17 cellular contexts compared by ENCODE assay signal in genomic region chr11:45676522-45677095, GRCh38. TPM values are rescaled to one million over a fixed set of nuclear protein-coding genes. Genes with fewer than 3 reads are reported as not detected.
DNase-seq lines count a peak whose midpoint lies in the region; ATAC-seq and TF ChIP-seq lines count a peak whose summit lies in the region.
"Had no signal": no experiment of that assay in that cellular context is flagged by ENCODE, and none has a peak within 500 bp of the region (broad histone marks: within the 10 kb centered on the region; RNA-seq: fewer than 3 reads in every experiment).

No MANE protein-coding gene starts in this region.

- 85 to 94% (median 87%) methylated on average over 7 of the region's 7 CpGs for WGBS in spleen, 5 donors
- 93 to 97% (median 96%) methylated on average over 7 of the region's 7 CpGs for WGBS in heart left ventricle, 4 donors

- DNase-seq in spleen (peak; percentile 56), MG63 (no peak), heart left ventricle (no peak), cerebellum (ENCODE audit: low spot score) (no peak)
- no peak for DNase-seq in activated CD4-positive, alpha-beta T cell treated with anti-CD3 and anti-CD28 coated beads, Interleukin-2, amount 50 U/mL, for 48 hours
- DNase-seq: activated CD4-positive, alpha-beta memory T cell treated with anti-CD3 and anti-CD28 coated beads, Interleukin-2, amount 10 ng/mL, durations not matched to agents 7 days and 5 days; CD4-positive, alpha-beta T cell; NCI-H1436; T-helper 9 cell had no signal

- intact Hi-C loops in spleen (cut with DNase I; ENCODE audit: low total_unique reads), result no loop called here
- intact Hi-C loops in heart left ventricle (cut with DNase I), result no loop called here

- H3K36me3 ChIP-seq in spleen (no peaks in the 10 kb centered on the region), MG63 (no peaks in the 10 kb centered on the region), heart left ventricle (no peaks in the 10 kb centered on the region)
- H3K36me3 ChIP-seq: cardiac muscle cell, HAP-1, neutrophil, tibial nerve had no signal

- TF ChIP-seq POLR2A in spleen (IDR thresholded peaks at IDR 0.05) (no peak), heart left ventricle (IDR thresholded peaks at IDR 0.05) (no peak)

- H3K9me3 ChIP-seq in spleen (no peaks in the 10 kb centered on the region), MG63 (no peaks in the 10 kb centered on the region), heart left ventricle (no peaks in the 10 kb centered on the region)
- H3K9me3 ChIP-seq: HAP-1, neutrophil, tibial nerve had no signal

- H3K4me3 ChIP-seq in spleen, result no peak overlapping the region
- H3K4me3 ChIP-seq in MG63, result no peak overlapping the region
- no peak overlapping the region for H3K4me3 ChIP-seq in heart left ventricle
- H3K4me3 ChIP-seq: cardiac muscle cell, HAP-1, tibial nerve had no signal

- H3K4me1 ChIP-seq in spleen (no peaks in the 10 kb centered on the region), heart left ventricle (no peaks in the 10 kb centered on the region)
- H3K4me1 ChIP-seq: HAP-1, tibial nerve had no signal

- no peak for TF ChIP-seq CTCF in spleen (IDR thresholded peaks at IDR 0.05 in 8 of 11, conservative IDR thresholded peaks at IDR 0.05 in 3 of 11)
- TF ChIP-seq CTCF in heart left ventricle (IDR thresholded peaks at IDR 0.05), result no peak

- H3K27me3 ChIP-seq in spleen (replicated peaks in 1 of 7), result peaks cover 0 to 10% (median 0%) of the 10 kb centered on the region in 7 donors
- no peaks in the 10 kb centered on the region for H3K27me3 ChIP-seq in MG63
- H3K27me3 ChIP-seq in heart left ventricle, result no peaks in the 10 kb centered on the region
- H3K27me3 ChIP-seq: tibial nerve had no signal

- ATAC-seq in GM19025 (IDR thresholded peaks at IDR 0.05; ENCODE audit: low read depth, unreplicated experiment), result peak; percentile 87
- ATAC-seq in GM21737 (IDR thresholded peaks at IDR 0.05; ENCODE audit: unreplicated experiment), result peak; percentile 74
- peak; percentile 83 for ATAC-seq in HG03108 (IDR thresholded peaks at IDR 0.05; ENCODE audit: unreplicated experiment)
- no peak for ATAC-seq in heart left ventricle
- ATAC-seq: HepG2 had no signal

- H3K27ac ChIP-seq in spleen, result no peak overlapping the region
- H3K27ac ChIP-seq in heart left ventricle, result no peak overlapping the region
- H3K27ac ChIP-seq: cardiac muscle cell, neutrophil, tibial nerve had no signal

RNA-seq across cellular contexts. Expression of gene CHST1, which starts 11.2 kb away (rescaled TPM):
- total RNA-seq in spleen (10 to 100 TPM in 3 of 7 donors, 1 to 10 TPM in 4; 4.3 to 18.9 (median 9.0) TPM), heart left ventricle (1 to 10 TPM in 8 of 9 donors, under 1 TPM in 1; 0.59 to 6.5 (median 1.8) TPM), cerebellum (9.8 TPM)
- polyA plus RNA-seq in spleen (1 to 10 TPM; 1.1 to 4.9 (median 3.3) TPM), heart left ventricle (1 to 10 TPM; 1.5 to 3.8 TPM)
- not detected in 2 replicates for total RNA-seq in MG63 (2014; rRNA removed; shearing (Covaris generic); ENCODE audit: low replicate concordance)
- total RNA-seq: activated CD4-positive, alpha-beta memory T cell treated with anti-CD3 and anti-CD28 coated beads, Interleukin-2, amount 10 ng/mL, durations not matched to agents 7 days and 5 days; CD4-positive, alpha-beta T cell; HepG2 had no signal
- polyA plus RNA-seq: HepG2 had no signal

Comparison
In these comparisons a context has a peak if more than half of its experiments do, and no peak if none do; other contexts are left out.
1. ATAC-seq: peak in GM19025 (single experiment), GM21737 (single experiment) and HG03108 (single experiment); none in heart left ventricle (0 of 4).